ENCODE assay signal across 15 cellular contexts in the genomic region with DNA sequence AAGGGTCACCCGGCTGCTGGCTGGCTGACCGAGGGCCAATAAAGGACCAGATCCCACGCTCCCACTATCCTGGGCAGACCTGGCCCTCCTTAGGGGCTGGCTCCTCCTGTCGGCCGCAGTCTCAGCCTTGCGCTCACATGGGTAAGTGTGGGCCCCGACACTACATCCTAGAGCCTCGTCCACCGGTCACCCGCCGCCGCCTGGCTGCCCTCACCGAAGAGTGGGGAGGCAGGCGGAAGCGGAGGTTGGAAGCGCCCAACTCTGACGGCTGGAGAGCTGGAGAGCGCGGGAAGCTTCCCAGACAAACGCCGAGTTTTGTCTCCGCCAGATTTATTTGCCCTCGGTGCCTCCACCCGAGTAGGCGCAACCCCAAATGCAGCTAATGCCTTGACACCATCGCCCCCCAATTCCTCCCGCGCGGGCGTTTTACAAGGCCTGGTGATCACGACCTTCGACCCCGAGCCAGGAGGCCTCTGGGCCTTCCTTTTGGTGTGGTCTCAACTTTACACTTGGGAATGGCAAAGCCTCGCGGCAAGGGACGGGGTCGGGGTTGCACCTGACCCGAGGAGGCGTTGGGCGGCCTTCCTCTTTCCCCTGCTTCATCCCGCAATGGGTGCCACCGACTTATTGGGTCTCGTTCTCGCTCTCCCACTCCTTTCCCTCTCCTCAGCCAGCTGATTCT.
DNase-seq lines count a peak whose midpoint lies in the region; ATAC-seq, FAIRE-seq and TF ChIP-seq lines count a peak whose summit lies in the region.
"Had no signal": no experiment of that assay in that cellular context is flagged by ENCODE, and none has a peak within 500 bp of the region (broad histone marks: within the 10 kb centered on the region; RNA-seq: fewer than 3 reads in every experiment).

No MANE protein-coding gene starts in this region.

- CTCF ChIA-PET in H1 (lab: Charles Lee; ENCODE audit: partially characterized antibody) (interaction anchor here (0.7 to 2.3 kb wide), 18 partner anchors 10 to 1096 kb away, joined by 3 to 29 read pairs (median 3); no protein-coding TSS in a partner anchor), HepG2 (lab: Yijun Ruan, JAX; ENCODE audit: low intra/inter-chr PET ratio, low total read pairs) (no interaction called here)

- no peaks in the 10 kb centered on the region for H3K36me3 Mint-ChIP-seq in stimulated activated naive B cell treated with anti-CD40 and anti-IgM and Interleukin-4, amounts not matched to agents 10 μg/mL and 1 μg/mL and 100 μg/mL, for 72 hours
- H3K36me3 Mint-ChIP-seq: CD8-positive, alpha-beta T cell had no signal

- peaks cover 11% of the 10 kb centered on the region for H3K23me2 ChIP-seq in H1 (ENCODE audit: low read depth, low read length)

- peaks cover 23% of the 10 kb centered on the region for H3K4me1 ChIP-seq in HUES48 (ENCODE audit: control insufficient read depth, insufficient read depth, low read length)
- peaks cover 0 to 8% (median 4%) of the 10 kb centered on the region in 4 experiments for H3K4me1 ChIP-seq in H1 (replicated peaks in 1 of 4; ENCODE audit: control insufficient read depth in 3 of 4, insufficient read depth in 4 of 4, low read length in 3 of 4)
- no peaks in the 10 kb centered on the region for H3K4me1 ChIP-seq in HepG2 (ENCODE audit: insufficient read depth, low read length)
- peaks cover 5% of the 10 kb centered on the region for H3K4me1 ChIP-seq in smooth muscle cell (ENCODE audit: low read depth)
- H3K4me1 ChIP-seq: testis had no signal

- no peak overlapping the region for H2BK12ac ChIP-seq in H1 (ENCODE audit: low read depth, low read length)

- BruUV-seq in HepG2 (replicated peaks; lab: Mats Ljungman, UMichigan), result no TSS peak

- no peak overlapping the region for H2BK15ac ChIP-seq in H1 (ENCODE audit: low read length)

- no peak overlapping the region for H3K23ac ChIP-seq in H1 (ENCODE audit: insufficient read length)

- H4K5ac ChIP-seq in H1 (ENCODE audit: insufficient read length, low read depth, low read length), result no peak overlapping the region

- DNase-seq in H1 (ENCODE audit: low read depth in 1 of 2, low spot score in 2 of 2) (peak in 1 of 2 experiments; percentile 67), HepG2 (ENCODE audit: low spot score) (no peak), smooth muscle cell (lab: John Stamatoyannopoulos, UW; ENCODE audit: unreplicated experiment) (no peak), urothelium cell line (ENCODE audit: low spot score) (no peak), COLO668 (lab: John Stamatoyannopoulos, UW; ENCODE audit: unreplicated experiment) (no peak)
- DNase-seq in stimulated activated naive B cell treated with anti-CD40 and anti-IgM and Interleukin-4, amounts not matched to agents 10 μg/mL and 1 μg/mL and 100 μg/mL, for 72 hours, result no peak
- DNase-seq: CD8-positive, alpha-beta T cell; effector memory CD8-positive, alpha-beta T cell; NCI-H1105 treated with DMSO at 0.1 percent for 48 hours; NCI-H526; Right ventricle myocardium superior; testis had no signal

- H4K8ac ChIP-seq in H1 (ENCODE audit: extremely low read depth, insufficient read depth, low read length), result peak overlapping the region; percentile 17

- H3K4me3 ChIP-seq in HUES48 (ENCODE audit: low read depth, low read length) (peak overlapping the region; percentile 53), H1 (ENCODE audit: extremely low read depth in 1 of 4, insufficient read depth in 2 of 4, low read depth in 3 of 4, low read length in 4 of 4) (peak overlapping the region; percentile 42 to 64 (median 52); a peak in 7 of 8 replicates), HepG2 (replicated peaks in 1 of 3; ENCODE audit: insufficient read depth in 1 of 3, low read depth in 2 of 3, low read length in 3 of 3) (no peak overlapping the region), smooth muscle cell (no peak overlapping the region)

- in situ Hi-C loops in HepG2 (cut with HindIII; ENCODE audit: extremely low pct_ligation_motif_present, low pct_unique_long_range_greater_than_20kb), result no loop called here

- peak overlapping the region; percentile 78 to 90 for H3K4me2 ChIP-seq in H1 (ENCODE audit: insufficient read depth in 1 of 2, low read depth in 2 of 2, low read length in 2 of 2)
- no peak overlapping the region for H3K4me2 ChIP-seq in HepG2 (ENCODE audit: low read depth, low read length)
- H3K4me2 ChIP-seq in smooth muscle cell, result peak overlapping the region; percentile 85

- H4K20me1 ChIP-seq in H1 (replicated peaks in 1 of 2; ENCODE audit: control insufficient read depth in 1 of 2, insufficient read depth in 2 of 2, low read length in 2 of 2), result no peaks in the 10 kb centered on the region
- H4K20me1 ChIP-seq in HepG2 (ENCODE audit: insufficient read depth, low read length), result no peaks in the 10 kb centered on the region
- H4K20me1 ChIP-seq in smooth muscle cell (ENCODE audit: low read depth), result no peaks in the 10 kb centered on the region

- WGBS in H1 (ENCODE audit: extremely low coverage in 1 of 2, insufficient coverage in 1 of 2, insufficient read length in 1 of 2, insufficient replicate concordance in 2 of 2, low coverage in 1 of 2, low lambda C conversion rate in 2 of 2, missing lambda C conversion rate in 1 of 2), 2 experiments, result 49% methylated on average over 43 of the region's 44 CpGs; no CpG with 5 or more reads in 1 of the 2 experiments
- WGBS in HepG2 (ENCODE audit: low lambda C conversion rate), result 75% methylated on average over 26 of the region's 44 CpGs
- 62% methylated on average over 44 of the region's 44 CpGs for WGBS in smooth muscle cell (ENCODE audit: low lambda C conversion rate)

- H2AFZ ChIP-seq in H1 (ENCODE audit: low read length) (peak overlapping the region; percentile 6; the same call in 1 of the 2 replicates), HepG2 (ENCODE audit: low read length) (no peak overlapping the region), smooth muscle cell (ENCODE audit: low read depth) (no peak overlapping the region)

- no peaks in the 10 kb centered on the region for H3K9me3 Mint-ChIP-seq in stimulated activated naive B cell treated with anti-CD40 and anti-IgM and Interleukin-4, amounts not matched to agents 10 μg/mL and 1 μg/mL and 100 μg/mL, for 72 hours
- H3K9me3 Mint-ChIP-seq: CD8-positive, alpha-beta T cell had no signal

- no peak overlapping the region for H2BK120ac ChIP-seq in H1 (replicated peaks; ENCODE audit: low read depth, low read length)

- TF ChIP-seq EP300 in H1 (IDR thresholded peaks at IDR 0.05; ENCODE audit: borderline replicate concordance in 1 of 2, low read depth in 2 of 2, low read length in 2 of 2), result no peak
- no peak for TF ChIP-seq EP300 in HepG2 (IDR thresholded peaks at IDR 0.05; ENCODE audit: low read depth in 2 of 2, low read length in 2 of 2)
- TF ChIP-seq EP300 in HepG2 (CRISPR knock-in tag; IDR thresholded peaks at IDR 0.05; ENCODE audit: borderline replicate concordance), result no peak

- H3K14ac ChIP-seq in H1 (ENCODE audit: insufficient read length), result no peak overlapping the region

- H3K27ac ChIP-seq in HUES48 (ENCODE audit: low read depth, low read length) (no peak overlapping the region), H1 (ENCODE audit: low read depth, low read length) (no peak overlapping the region), HepG2 (ENCODE audit: extremely low read length, insufficient read depth, low read length) (no peak overlapping the region), smooth muscle cell (ENCODE audit: low read depth) (no peak overlapping the region)
- H3K27ac ChIP-seq: heart left ventricle, testis had no signal

- peaks cover 26 to 53% of the 10 kb centered on the region in 2 donors for H3K27me3 Mint-ChIP-seq in stimulated activated naive B cell treated with anti-CD40 and anti-IgM and Interleukin-4, amounts not matched to agents 10 μg/mL and 1 μg/mL and 100 μg/mL, for 72 hours

- TF ChIP-seq CTCF in H1 (IDR thresholded peaks at IDR 0.05; ENCODE audit: control extremely low read depth in 1 of 3, insufficient read depth in 1 of 3, low read depth in 1 of 3, low read length in 3 of 3), result peak; percentile 30 to 45 (median 39)
- no peak for TF ChIP-seq CTCF in HepG2 (CRISPR knock-in tag; IDR thresholded peaks at IDR 0.05)
- TF ChIP-seq CTCF in smooth muscle cell (IDR thresholded peaks at IDR 0.05; ENCODE audit: borderline replicate concordance, insufficient read depth, poor library complexity, severe bottlenecking), result no peak

- POLR2A ChIA-PET in H1 (lab: Charles Lee; ENCODE audit: partially characterized antibody) (no interaction called here), HepG2 (lab: Yijun Ruan, JAX) (no interaction called here)

- H3K4me1 Mint-ChIP-seq in stimulated activated naive B cell treated with anti-CD40 and anti-IgM and Interleukin-4, amounts not matched to agents 10 μg/mL and 1 μg/mL and 100 μg/mL, for 72 hours, result no peaks in the 10 kb centered on the region

- H3K79me2 ChIP-seq in H1 (ENCODE audit: control insufficient read depth in 1 of 2, insufficient read depth in 2 of 2, low read length in 2 of 2) (no peaks in the 10 kb centered on the region), HepG2 (ENCODE audit: insufficient read depth, low read length) (no peaks in the 10 kb centered on the region), smooth muscle cell (ENCODE audit: low read depth) (no peaks in the 10 kb centered on the region)

- TF ChIP-seq POLR2A in H1 (IDR thresholded peaks at IDR 0.05; ENCODE audit: control extremely low read depth in 1 of 2, low read depth in 2 of 2, low read length in 2 of 2), result no peak
- TF ChIP-seq POLR2A in HepG2 (IDR thresholded peaks at IDR 0.05; ENCODE audit: insufficient read depth in 1 of 2, low read depth in 2 of 2, low read length in 2 of 2), result no peak

- no peak overlapping the region for H3K27ac Mint-ChIP-seq in stimulated activated naive B cell treated with anti-CD40 and anti-IgM and Interleukin-4, amounts not matched to agents 10 μg/mL and 1 μg/mL and 100 μg/mL, for 72 hours
- H3K27ac Mint-ChIP-seq: CD8-positive, alpha-beta T cell; effector memory CD8-positive, alpha-beta T cell had no signal

- FAIRE-seq in H1 (lab: Jason Lieb, UNC) (no peak), HepG2 (lab: Jason Lieb, UNC) (no peak), urothelium cell line (lab: Jason Lieb, UNC) (no peak)

- H3K9ac ChIP-seq in HUES48 (ENCODE audit: low read depth, low read length) (no peak overlapping the region), H1 (replicated peaks in 1 of 4; ENCODE audit: extremely low read depth in 1 of 4, low read depth in 3 of 4, low read length in 3 of 4) (no peak overlapping the region), HepG2 (ENCODE audit: insufficient read depth, low read depth, low read length) (no peak overlapping the region), smooth muscle cell (ENCODE audit: low read depth) (no peak overlapping the region)

- no peaks in the 10 kb centered on the region for H3F3A ChIP-seq in smooth muscle cell (ENCODE audit: low read depth)

- H3K4ac ChIP-seq in H1 (replicated peaks; ENCODE audit: insufficient read length, low read depth, low read length), result no peak overlapping the region

- H3K4me3 Mint-ChIP-seq in stimulated activated naive B cell treated with anti-CD40 and anti-IgM and Interleukin-4, amounts not matched to agents 10 μg/mL and 1 μg/mL and 100 μg/mL, for 72 hours, result no peak overlapping the region
- H3K4me3 Mint-ChIP-seq: CD8-positive, alpha-beta T cell; effector memory CD8-positive, alpha-beta T cell had no signal

- H2BK20ac ChIP-seq in H1 (ENCODE audit: low read length), result no peak overlapping the region

- no peak overlapping the region for H2BK5ac ChIP-seq in H1 (ENCODE audit: low read depth, low read length)

- no peak overlapping the region for H2AK5ac ChIP-seq in H1 (ENCODE audit: low read depth, low read length)

- H3K27me3 ChIP-seq in HUES48 (ENCODE audit: control insufficient read depth, insufficient read depth, low read length), result peaks cover 45% of the 10 kb centered on the region
- peaks cover 20 to 43% (median 32%) of the 10 kb centered on the region in 4 experiments for H3K27me3 ChIP-seq in H1 (replicated peaks in 1 of 4; ENCODE audit: control insufficient read depth in 3 of 4, extremely low read depth in 1 of 4, insufficient read depth in 3 of 4, low read length in 3 of 4)
- peaks cover 5 to 41% of the 10 kb centered on the region in 2 experiments; a peak in 3 of 5 replicates for H3K27me3 ChIP-seq in HepG2 (ENCODE audit: control insufficient read depth in 1 of 2, insufficient read depth in 2 of 2, low read length in 2 of 2)
- peaks cover 4% of the 10 kb centered on the region for H3K27me3 ChIP-seq in smooth muscle cell (ENCODE audit: low read depth)
- H3K27me3 ChIP-seq: testis had no signal

- TF ChIP-seq RAD21 in H1 (IDR thresholded peaks at IDR 0.05 in 1 of 2, conservative IDR thresholded peaks at IDR 0.05 in 1 of 2; ENCODE audit: low read depth in 2 of 2, low read length in 2 of 2) (peak; percentile 39 to 51), HepG2 (CRISPR knock-in tag; IDR thresholded peaks at IDR 0.05) (no peak)

- H3K56ac ChIP-seq in H1 (replicated peaks; ENCODE audit: insufficient read length, low read depth, low read length), result no peak overlapping the region

- ATAC-seq in HepG2, result peak; percentile 36
- ATAC-seq in HG02571 (IDR thresholded peaks at IDR 0.05; ENCODE audit: unreplicated experiment), result no peak
- ATAC-seq in stimulated activated naive B cell treated with anti-CD40 and anti-IgM and Interleukin-4, amounts not matched to agents 10 μg/mL and 1 μg/mL and 100 μg/mL, for 72 hours (replicated peaks), result no peak
- ATAC-seq: CD8-positive, alpha-beta T cell; effector memory CD8-positive, alpha-beta T cell had no signal

- H3K18ac ChIP-seq in H1 (ENCODE audit: extremely low read depth, low read length), result no peak overlapping the region; the same call in 1 of the 2 replicates

- H4K91ac ChIP-seq in H1 (replicated peaks; ENCODE audit: insufficient read length, low read length), result no peak overlapping the region

- intact Hi-C loops in HepG2 (cut with micrococcal nuclease; ENCODE audit: unreplicated experiment), result no loop called here

- H3K36me3 ChIP-seq in HUES48 (ENCODE audit: control insufficient read depth, insufficient read depth, low read length) (no peaks in the 10 kb centered on the region), H1 (ENCODE audit: control insufficient read depth in 2 of 4, insufficient read depth in 4 of 4, low read length in 3 of 4) (no peaks in the 10 kb centered on the region), HepG2 (replicated peaks in 1 of 2; ENCODE audit: control insufficient read depth in 1 of 2, insufficient read depth in 2 of 2, low read length in 2 of 2) (no peaks in the 10 kb centered on the region), smooth muscle cell (ENCODE audit: low read depth) (no peaks in the 10 kb centered on the region)
- H3K36me3 ChIP-seq: heart left ventricle had no signal

- H3K9me3 ChIP-seq in HUES48 (ENCODE audit: control insufficient read depth, insufficient read depth, low read length) (no peaks in the 10 kb centered on the region), H1 (ENCODE audit: insufficient read depth in 2 of 2, low read depth in 1 of 2, low read length in 1 of 2) (no peaks in the 10 kb centered on the region), HepG2 (ENCODE audit: low read length) (no peaks in the 10 kb centered on the region), smooth muscle cell (replicated peaks; ENCODE audit: low read depth) (no peaks in the 10 kb centered on the region)
- H3K9me3 ChIP-seq: heart left ventricle, testis had no signal

- H3K79me1 ChIP-seq in H1 (ENCODE audit: low read depth, low read length), result no peaks in the 10 kb centered on the region

Comparison
In these comparisons a context has a peak if more than half of its experiments do, and no peak if none do; other contexts are left out.
1. H3K4me3 ChIP-seq: peak in HUES48 (single experiment) and H1 (4 of 4); none in HepG2 (0 of 3) and smooth muscle cell (single experiment).
2. CTCF ChIP-seq: peak in H1 (3 of 3); none in HepG2 (single experiment) and smooth muscle cell (single experiment).